ENCODE assay signal across 23 cellular contexts in genomic region chr5:20649966-20650365, GRCh38.
"Had no signal": no experiment of that assay in that cellular context is flagged by ENCODE, and none has a peak within 500 bp of the region (broad histone marks: within the 10 kb centered on the region; RNA-seq: fewer than 3 reads in every experiment).

No MANE protein-coding gene starts in this region.

- H3K4me2 ChIP-seq: KMS-11, SK-N-SH had no signal

- H3K4me3 ChIP-seq: K562, MG63 had no signal

- DNase-seq: Kasumi-1, MG63, NCI-H1092, NCI-H1105 treated with DMSO at 0.1 percent for 48 hours, NCI-H1436, NCI-H187, NCI-H2029, NCI-H2081 treated with DMSO at 0.1 percent for 48 hours, NCI-H2171, NCI-H226, NCI-H446, NCI-H510A, NCI-H524 treated with DMSO at 0.1 percent for 48 hours, NCI-H69, NCI-H774, SHP77, SK-N-SH had no signal

- H3K27ac ChIP-seq: HL-60, KMS-11, RWPE1 had no signal

- H3K4me1 Mint-ChIP-seq: IgD-negative memory B cell had no signal

- H3K27ac Mint-ChIP-seq: IgD-negative memory B cell had no signal

- H3K36me3 Mint-ChIP-seq: IgD-negative memory B cell had no signal

- H3K4me3 Mint-ChIP-seq: IgD-negative memory B cell had no signal

- H3K9ac ChIP-seq: KMS-11, SK-N-SH had no signal

- ATAC-seq: K562, Panc1 had no signal

- H3K36me3 ChIP-seq: MG63 had no signal

- H3K27me3 Mint-ChIP-seq: IgD-negative memory B cell had no signal
